ENCODE assay signal across 14 cellular contexts in genomic region chr9:135105211-135105745, GRCh38. TPM values are rescaled to one million over a fixed set of nuclear protein-coding genes. Genes with fewer than 3 reads are reported as not detected.
DNase-seq lines count a peak whose midpoint lies in the region; ATAC-seq lines count a peak whose summit lies in the region.
"Had no signal": no experiment of that assay in that cellular context is flagged by ENCODE, and none has a peak within 500 bp of the region (broad histone marks: within the 10 kb centered on the region; RNA-seq: fewer than 3 reads in every experiment).

No MANE protein-coding gene starts in this region.

- no peak for ATAC-seq in HG02885 (IDR thresholded peaks at IDR 0.05; ENCODE audit: poor library complexity, unreplicated experiment)
- ATAC-seq: HepG2 had no signal

- H3K27ac ChIP-seq in cingulate gyrus (ENCODE audit: low read depth, low read length) (peak overlapping the region; percentile 60), substantia nigra (ENCODE audit: low read depth, low read length, poor library complexity, severe bottlenecking) (no peak overlapping the region)
- H3K27ac ChIP-seq: BLaER1 treated with 17β-estradiol and CSF1 and Interleukin-3, amounts not matched to agents 10 nM and 100 nM had no signal

- DNase-seq in G401 (ENCODE audit: low spot score) (peak; percentile 30), NCI-H82 treated with DMSO at 0.1 percent for 48 hours (lab: John Stamatoyannopoulos, UW; ENCODE audit: unreplicated experiment) (peak; percentile 40), kidney tubule cell (ENCODE audit: low spot score) (no peak), substantia nigra (lab: John Stamatoyannopoulos, UW) (no peak)
- DNase-seq: CD8-positive, alpha-beta memory T cell; COR-L47; GDM1; HCEC 1CT; HFFc6 had no signal

- in situ Hi-C loops in G401 (cut with HindIII; ENCODE audit: low sequenced_read_pairs): no loop called here

RNA-seq across cellular contexts. Expression of gene OLFM1, which starts 17.8 kb away (rescaled TPM):
- 5.9 and 6.5 TPM in 2 replicates for total RNA-seq in G401 (2014; rRNA removed; shearing (Covaris generic))
- total RNA-seq: B cell; CD8-positive, alpha-beta memory T cell; HepG2 had no signal

Comparison
In these comparisons a context has a peak if more than half of its experiments do, and no peak if none do; other contexts are left out.
1. DNase-seq: peak in G401 (single experiment) and NCI-H82 treated with DMSO at 0.1 percent for 48 hours (single experiment); none in kidney tubule cell (single experiment) and substantia nigra (0 of 49).